Comparison of ENCODE assay signal across 24 cellular contexts in the genomic region with DNA sequence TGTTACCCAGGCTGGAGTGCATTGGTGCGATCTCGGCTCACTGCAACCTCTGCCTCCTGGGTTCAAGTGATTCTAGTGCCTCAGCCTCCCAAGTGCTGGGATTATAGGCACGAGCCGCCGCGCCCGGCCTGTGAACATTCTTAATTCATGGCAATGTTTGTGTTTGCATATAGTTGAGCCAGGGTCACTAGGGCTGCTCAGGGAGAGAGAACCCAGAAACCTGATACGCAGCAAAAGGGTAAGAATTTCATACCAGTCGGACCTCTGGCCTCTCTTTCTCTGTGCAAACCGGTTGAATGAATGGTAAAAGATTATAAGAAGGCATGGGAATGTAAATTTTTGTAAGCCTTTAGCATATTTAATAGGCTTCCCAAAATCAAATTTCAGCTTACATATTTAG. TPM values are rescaled to one million over a fixed set of nuclear protein-coding genes. Genes with fewer than 3 reads are reported as not detected.
"Had no signal": no experiment of that assay in that cellular context is flagged by ENCODE, and none has a peak within 500 bp of the region (broad histone marks: within the 10 kb centered on the region; RNA-seq: fewer than 3 reads in every experiment).

No MANE protein-coding gene starts in this region.

- H3K27me3 ChIP-seq: hepatocyte, pancreas, sigmoid colon, tibial nerve, upper lobe of left lung had no signal

- H3K27ac ChIP-seq: heart right ventricle, hepatocyte, left lung, lower lobe of right lung, pancreas, prostate gland, sigmoid colon, spleen, tibial nerve, upper lobe of left lung had no signal

- H3K36me3 ChIP-seq: heart right ventricle, left lung, lower lobe of right lung, pancreas, prostate gland, sigmoid colon, spleen, tibial nerve, upper lobe of left lung had no signal

- H3K4me1 ChIP-seq: heart right ventricle, left lung, lower lobe of right lung, pancreas, prostate gland, sigmoid colon, spleen, tibial nerve, upper lobe of left lung had no signal

- H3K9me3 ChIP-seq: heart right ventricle, left lung, lower lobe of right lung, pancreas, prostate gland, sigmoid colon, spleen, tibial nerve, upper lobe of left lung had no signal

- ATAC-seq: heart right ventricle; left cardiac atrium; left lung; lower lobe of right lung; natural killer cell; pancreas; right cardiac atrium; stimulated activated effector memory CD8-positive, alpha-beta T cell treated with anti-CD3 and anti-CD28 coated beads, Interleukin-12 subunit alpha, Interleukin-12 subunit beta, amount 100 ng/mL, for 72 hours had no signal

- H3K4me3 ChIP-seq: heart right ventricle, hepatocyte, left lung, lower lobe of right lung, pancreas, prostate gland, sigmoid colon, spleen, tibial nerve, upper lobe of left lung had no signal

- DNase-seq: heart right ventricle; kidney glomerular epithelial cell; left cardiac atrium; left lung; lower lobe of right lung; mesendoderm; naive B cell; natural killer cell; pancreas; posterior cingulate gyrus; retina; right cardiac atrium; sigmoid colon; small intestine; spleen; stimulated activated CD4-positive, alpha-beta T cell treated with anti-CD3 and anti-CD28 coated beads, Interleukin-4, amount 100 ng/mL, for 24 hours; stimulated activated naive CD4-positive, alpha-beta T cell; substantia nigra had no signal

RNA-seq across cellular contexts. Expression of gene TMEM98, which starts 6.9 kb away (rescaled TPM):
- total RNA-seq: mononuclear cell, natural killer cell had no signal
